8 cellular contexts compared by ENCODE assay signal in genomic region chr20:36472656-36473071, GRCh38.
DNase-seq lines count a peak whose midpoint lies in the region; ATAC-seq, FAIRE-seq and TF ChIP-seq lines count a peak whose summit lies in the region.

No MANE protein-coding gene starts in this region.

- H3K9ac ChIP-seq in HCT116 (ENCODE audit: low read length) = peak overlapping the region; percentile 50

- H3K4me1 ChIP-seq in A549 (peaks cover 79% of the 10 kb centered on the region), HCT116 (ENCODE audit: control insufficient read depth in 1 of 2, insufficient read depth in 2 of 2, low read length in 2 of 2) (peaks cover 34 to 66% of the 10 kb centered on the region in 2 experiments), right cardiac atrium (ENCODE audit: control insufficient read depth, insufficient read depth, low read length) (peaks cover 39% of the 10 kb centered on the region)

- FAIRE-seq in A549 (lab: Jason Lieb, UNC) = no peak

- H3K36me3 ChIP-seq in HCT116 (ENCODE audit: control insufficient read depth in 1 of 2, insufficient read depth in 2 of 2, low read length in 2 of 2) = no peaks in the 10 kb centered on the region

- 7% methylated on average over 5 of the region's 5 CpGs for WGBS in A549 (ENCODE audit: missing lambda C conversion rate)
- 4% methylated on average over 5 of the region's 5 CpGs for WGBS in right cardiac atrium

- TF ChIP-seq CTCF in A549 (IDR thresholded peaks at IDR 0.05) (no peak), HCT116 (IDR thresholded peaks at IDR 0.05 in 2 of 3, conservative IDR thresholded peaks at IDR 0.05 in 1 of 3; ENCODE audit: borderline replicate concordance in 1 of 3, insufficient read depth in 1 of 3, low read depth in 2 of 3, low read length in 2 of 3) (no peak)

- no peaks in the 10 kb centered on the region for H3K36me3 Mint-ChIP-seq in activated CD8-positive, alpha-beta T cell treated with anti-CD3 and anti-CD28 coated beads, Interleukin-2, amount 10 ng/mL, durations not matched to agents 7 days and 5 days (ENCODE audit: low read depth)

- no peak for TF ChIP-seq EP300 in A549 (IDR thresholded peaks at IDR 0.05)

- H3K79me2 ChIP-seq in HCT116 (ENCODE audit: insufficient read depth, low read length) = peaks cover 51% of the 10 kb centered on the region

- H3K4me2 ChIP-seq in A549 (peak overlapping the region; percentile 82), HCT116 (ENCODE audit: low read length) (peak overlapping the region; percentile 83)

- TF ChIP-seq POLR2A in A549 (IDR thresholded peaks at IDR 0.05; ENCODE audit: low read length) = no peak
- TF ChIP-seq POLR2A in HCT116 (IDR thresholded peaks at IDR 0.05; ENCODE audit: borderline replicate concordance, extremely low read depth, insufficient read depth, insufficient read length) = no peak

- no peaks in the 10 kb centered on the region for H3K9me2 ChIP-seq in HCT116 (ENCODE audit: insufficient read depth)

- no TSS peak for BruUV-seq in HCT116 (replicated peaks; lab: Mats Ljungman, UMichigan)

- CTCF ChIA-PET in A549 (lab: Yijun Ruan, JAX) (interaction anchor here (0.7 to 1.5 kb wide), 5 partner anchors 9 to 1577 kb away, joined by 3 to 7 read pairs (median 3); no protein-coding TSS in a partner anchor), HCT116 (lab: Charles Lee) (interaction anchor here (0.9 kb wide), 1 partner anchor 9 kb away, joined by 3 read pairs; no protein-coding TSS in a partner anchor)
- CTCF ChIA-PET in activated CD8-positive, alpha-beta T cell treated with anti-CD3 and anti-CD28 coated beads, Interleukin-2, amount 10 ng/mL, durations not matched to agents 7 days and 5 days (lab: Charles Lee) = interaction anchor here (0.9 to 1.8 kb wide), 4 partner anchors 34 to 282 kb away, joined by 3 to 6 read pairs (median 4); partner anchors contain the start of gene RAB5IF

- H4K20me1 ChIP-seq in HCT116 (ENCODE audit: insufficient read depth) = peaks cover 3% of the 10 kb centered on the region; the same call in 1 of the 2 replicates

- peaks cover 34% of the 10 kb centered on the region for H3K4me1 Mint-ChIP-seq in activated CD8-positive, alpha-beta T cell treated with anti-CD3 and anti-CD28 coated beads, Interleukin-2, amount 10 ng/mL, durations not matched to agents 7 days and 5 days (ENCODE audit: low read depth)

- H2AFZ ChIP-seq in HCT116 (ENCODE audit: low read depth, low read length, poor library complexity, severe bottlenecking) = no peak overlapping the region

- H3K27me3 ChIP-seq in HCT116 (ENCODE audit: insufficient read depth, low read length) (no peaks in the 10 kb centered on the region), right cardiac atrium (ENCODE audit: control insufficient read depth, insufficient read depth) (no peaks in the 10 kb centered on the region)

- RAD21 ChIA-PET in HCT116 (lab: Charles Lee; ENCODE audit: low non-redundant PET in 1 of 2, low total read pairs in 2 of 2, uncharacterized antibody in 2 of 2, unreplicated experiment in 2 of 2) = interaction anchor here in 1 of 2 experiments (0.7 kb wide), 1 partner anchor 145 kb away, joined by 5 read pairs; no protein-coding TSS in a partner anchor

- H3K27ac Mint-ChIP-seq in activated CD8-positive, alpha-beta T cell treated with anti-CD3 and anti-CD28 coated beads, Interleukin-2, amount 10 ng/mL, durations not matched to agents 7 days and 5 days = peak overlapping the region; percentile 82

- peak; percentile 53 to 65 for DNase-seq in A549 (ENCODE audit: low read depth in 1 of 2, low spot score in 1 of 2)
- DNase-seq in HCT116 (ENCODE audit: low read depth, low spot score) = peak; percentile 52
- DNase-seq in activated CD8-positive, alpha-beta T cell treated with anti-CD3 and anti-CD28 coated beads, Interleukin-2, amount 10 ng/mL, durations not matched to agents 7 days and 5 days = peak; percentile 52
- peak; percentile 67 to 87 (median 79) for DNase-seq in right cardiac atrium
- peak; percentile 45 for DNase-seq in stimulated activated CD8-positive, alpha-beta memory T cell treated with anti-CD3 and anti-CD28 coated beads, Interleukin-4, amount 100 ng/mL, for 48 hours
- DNase-seq in 8988T = no peak
- no peak for DNase-seq in SKM-1 (lab: John Stamatoyannopoulos, UW; ENCODE audit: unreplicated experiment)
- no peak for DNase-seq in mesenteric fat pad (ENCODE audit: low spot score)

- H3K27me3 Mint-ChIP-seq in activated CD8-positive, alpha-beta T cell treated with anti-CD3 and anti-CD28 coated beads, Interleukin-2, amount 10 ng/mL, durations not matched to agents 7 days and 5 days (ENCODE audit: low read depth) = no peaks in the 10 kb centered on the region

- H3K27ac ChIP-seq in A549 (peak overlapping the region; percentile 54 to 83), HCT116 (ENCODE audit: low read depth, low read length) (peak overlapping the region; percentile 48), right cardiac atrium (ENCODE audit: low read length) (peak overlapping the region; percentile 82)

- no peaks in the 10 kb centered on the region for H3K9me3 Mint-ChIP-seq in activated CD8-positive, alpha-beta T cell treated with anti-CD3 and anti-CD28 coated beads, Interleukin-2, amount 10 ng/mL, durations not matched to agents 7 days and 5 days (ENCODE audit: insufficient read depth)

- no peak for TF ChIP-seq RAD21 in A549 (conservative IDR thresholded peaks at IDR 0.05 in 1 of 2, IDR thresholded peaks at IDR 0.05 in 1 of 2)
- no peak for TF ChIP-seq RAD21 in HCT116 (IDR thresholded peaks at IDR 0.05; ENCODE audit: low read depth)

- intact Hi-C loops in HCT116 (cut with micrococcal nuclease) = loop anchor here (10.0 kb wide), 1 partner anchor 132 kb away; the partner anchor contains the start of gene RAB5IF
- intact Hi-C loops in right cardiac atrium (cut with DNase I) = no loop called here

- H3K9me3 ChIP-seq in A549 = no peaks in the 10 kb centered on the region
- no peaks in the 10 kb centered on the region for H3K9me3 ChIP-seq in HCT116 (ENCODE audit: control insufficient read depth in 1 of 2, insufficient read depth in 1 of 2, low read depth in 1 of 2, low read length in 2 of 2)
- no peaks in the 10 kb centered on the region for H3K9me3 ChIP-seq in right cardiac atrium (ENCODE audit: control insufficient read depth, low read length)

- POLR2A ChIA-PET in A549 (lab: Yijun Ruan, JAX) (interaction anchor here (1.0 to 1.1 kb wide), 2 partner anchors 9 to 12 kb away, joined by 4 read pairs; no protein-coding TSS in a partner anchor), HCT116 (lab: Charles Lee) (interaction anchor here (1.7 kb wide), 1 partner anchor 9 kb away, joined by 5 read pairs; no protein-coding TSS in a partner anchor)
- POLR2A ChIA-PET in activated CD8-positive, alpha-beta T cell treated with anti-CD3 and anti-CD28 coated beads, Interleukin-2, amount 10 ng/mL, durations not matched to agents 7 days and 5 days (lab: Charles Lee) = interaction anchor here (0.7 to 2.9 kb wide), 2 partner anchors 19 to 177 kb away, joined by 3 to 7 read pairs; no protein-coding TSS in a partner anchor

- H3K4me3 Mint-ChIP-seq in activated CD8-positive, alpha-beta T cell treated with anti-CD3 and anti-CD28 coated beads, Interleukin-2, amount 10 ng/mL, durations not matched to agents 7 days and 5 days = peak overlapping the region; percentile 58

- H3K4me3 ChIP-seq in A549 (no peak overlapping the region), HCT116 (replicated peaks in 1 of 2; ENCODE audit: low read depth in 1 of 2, low read length in 2 of 2) (peak overlapping the region; percentile 16 to 46), right cardiac atrium (ENCODE audit: low read length) (no peak overlapping the region)

- ATAC-seq in A549 (peak; percentile 60 to 84; a peak in 4 of 6 replicates), HCT116 (peak; percentile 99), right cardiac atrium (peak; percentile 79)
- ATAC-seq in activated CD8-positive, alpha-beta T cell treated with anti-CD3 and anti-CD28 coated beads, Interleukin-2, amount 10 ng/mL, durations not matched to agents 7 days and 5 days = peak; percentile 94

TF ChIP-seq in A549, 52 proteins besides CTCF, POLR2A, EP300 and RAD21 (continues in another document):
- TF ChIP-seq NFE2L2 (conservative IDR thresholded peaks at IDR 0.05; ENCODE audit: low read length) (no peak), JUNB (IDR thresholded peaks at IDR 0.05) (no peak), MAZ (IDR thresholded peaks at IDR 0.05; ENCODE audit: borderline replicate concordance, low read depth, low read length) (no peak), PBX3 (IDR thresholded peaks at IDR 0.05) (no peak)

TF ChIP-seq in HCT116, 20 proteins besides CTCF, POLR2A, EP300 and RAD21:
- TF ChIP-seq ZFX (IDR thresholded peaks at IDR 0.05) (no peak), SIN3A (IDR thresholded peaks at IDR 0.05; ENCODE audit: low read depth) (no peak), POLR2AphosphoS5 (IDR thresholded peaks at IDR 0.05; ENCODE audit: low read depth, low read length) (peak; percentile 27; the same call in 1 of the 2 replicates), EGR1 (IDR thresholded peaks at IDR 0.05; ENCODE audit: low read depth) (no peak), CBX3 (IDR thresholded peaks at IDR 0.05; ENCODE audit: low read depth) (no peak), EZH2 (IDR thresholded peaks at IDR 0.05) (no peak), EZH2phosphoT487 (IDR thresholded peaks at IDR 0.05; ENCODE audit: borderline replicate concordance) (no peak)

Comparison
In these comparisons a context has a peak if more than half of its experiments do, and no peak if none do; other contexts are left out.
1. DNase-seq: peak in A549 (2 of 2), HCT116 (single experiment), activated CD8-positive, alpha-beta T cell treated with anti-CD3 and anti-CD28 coated beads, Interleukin-2, amount 10 ng/mL, durations not matched to agents 7 days and 5 days (single experiment), right cardiac atrium (3 of 3) and stimulated activated CD8-positive, alpha-beta memory T cell treated with anti-CD3 and anti-CD28 coated beads, Interleukin-4, amount 100 ng/mL, for 48 hours (single experiment); none in 8988T (single experiment), SKM-1 (single experiment) and mesenteric fat pad (single experiment).
2. H3K4me3 ChIP-seq: peak in HCT116 (2 of 2); none in A549 (single experiment) and right cardiac atrium (single experiment).
3. Peak in every context shown above with its lines, with median percentiles within 50 percentile points of each other: ATAC-seq and H3K27ac ChIP-seq.